ENCODE assay signal across 8 cellular contexts in genomic region chr19:17539288-17540117, GRCh38. TPM values are rescaled to one million over a fixed set of nuclear protein-coding genes. Genes with fewer than 3 reads are reported as not detected.
DNase-seq lines count a peak whose midpoint lies in the region; ATAC-seq and TF ChIP-seq lines count a peak whose summit lies in the region.

No MANE protein-coding gene starts in this region.

- H3K4me1 ChIP-seq in fibroblast of lung (ENCODE audit: control insufficient read depth, extremely low read depth, insufficient read depth, low read length), result no peaks in the 10 kb centered on the region

- intact Hi-C loops in activated T-helper 1 cell treated with anti-CD3 and anti-CD28 coated beads, Interleukin-12 subunit alpha, Interleukin-12 subunit beta, Interleukin-2, Interleukin-4 antibody, amounts not matched to agents 30 ng/mL and 10 ng/mL and 1 ng/mL, durations not matched to agents 14 hours and 24 hours and 36 hours (cut with micrococcal nuclease), result loop anchor here (1.0 to 5.0 kb wide), 7 partner anchors 16 to 335 kb away; partner anchors contain the start of genes COLGALT1, FCHO1, PGLS and SLC27A1

- H3K27ac Mint-ChIP-seq in activated T-helper 1 cell treated with anti-CD3 and anti-CD28 coated beads, Interleukin-12 subunit alpha, Interleukin-12 subunit beta, Interleukin-2, Interleukin-4 antibody, amounts not matched to agents 30 ng/mL and 10 ng/mL and 1 ng/mL, durations not matched to agents 14 hours and 24 hours and 36 hours, result peak overlapping the region; percentile 63
- peak overlapping the region; percentile 46 to 98 (median 94) for H3K27ac Mint-ChIP-seq in naive B cell

- H3K9me3 Mint-ChIP-seq in activated T-helper 1 cell treated with anti-CD3 and anti-CD28 coated beads, Interleukin-12 subunit alpha, Interleukin-12 subunit beta, Interleukin-2, Interleukin-4 antibody, amounts not matched to agents 30 ng/mL and 10 ng/mL and 1 ng/mL, durations not matched to agents 14 hours and 24 hours and 36 hours, result no peaks in the 10 kb centered on the region
- H3K9me3 Mint-ChIP-seq in naive B cell, result no peaks in the 10 kb centered on the region

- TF ChIP-seq CTCF in LNCaP clone FGC (IDR thresholded peaks at IDR 0.05; ENCODE audit: control insufficient read depth, extremely low read depth, insufficient read depth) (peak; percentile 24; the same call in 1 of the 2 replicates), fibroblast of lung (conservative IDR thresholded peaks at IDR 0.05 in 1 of 2, IDR thresholded peaks at IDR 0.05 in 1 of 2; ENCODE audit: low read depth in 1 of 2, low read length in 2 of 2) (peak in 1 of 2 donors; percentile 31)

- H3K27me3 Mint-ChIP-seq in activated T-helper 1 cell treated with anti-CD3 and anti-CD28 coated beads, Interleukin-12 subunit alpha, Interleukin-12 subunit beta, Interleukin-2, Interleukin-4 antibody, amounts not matched to agents 30 ng/mL and 10 ng/mL and 1 ng/mL, durations not matched to agents 14 hours and 24 hours and 36 hours (ENCODE audit: insufficient read depth), result peaks cover 10% of the 10 kb centered on the region
- H3K27me3 Mint-ChIP-seq in naive B cell, result no peaks in the 10 kb centered on the region

- H3K9ac ChIP-seq in fibroblast of lung (ENCODE audit: insufficient read depth, low read length), result peak overlapping the region; percentile 50

- H3K4me1 Mint-ChIP-seq in activated T-helper 1 cell treated with anti-CD3 and anti-CD28 coated beads, Interleukin-12 subunit alpha, Interleukin-12 subunit beta, Interleukin-2, Interleukin-4 antibody, amounts not matched to agents 30 ng/mL and 10 ng/mL and 1 ng/mL, durations not matched to agents 14 hours and 24 hours and 36 hours (ENCODE audit: low read depth), result peaks cover 11% of the 10 kb centered on the region
- peaks cover 47 to 65% (median 63%) of the 10 kb centered on the region in 3 donors for H3K4me1 Mint-ChIP-seq in naive B cell

- peaks cover under 1% of the 10 kb centered on the region for H3K27me3 ChIP-seq in fibroblast of lung (ENCODE audit: control insufficient read depth, insufficient read depth, low read length)

- H3K79me2 ChIP-seq in fibroblast of lung (ENCODE audit: control insufficient read depth, insufficient read depth, low read length), result no peaks in the 10 kb centered on the region

- peak overlapping the region; percentile 87 for H3K4me2 ChIP-seq in fibroblast of lung (ENCODE audit: extremely low read depth, insufficient read depth, low read length)

- no peaks in the 10 kb centered on the region for H3K9me3 ChIP-seq in fibroblast of lung (ENCODE audit: control insufficient read depth, insufficient read depth, low read depth, low read length)

- no peaks in the 10 kb centered on the region for H3K36me3 ChIP-seq in fibroblast of lung (ENCODE audit: control insufficient read depth, insufficient read depth, low read length)

- H4K20me1 ChIP-seq in fibroblast of lung (ENCODE audit: control insufficient read depth, extremely low read depth, insufficient read depth, low read length), result no peaks in the 10 kb centered on the region

- H3K4me3 ChIP-seq in LNCaP clone FGC (ENCODE audit: low read depth, low read length) (peak overlapping the region; percentile 46), fibroblast of lung (replicated peaks in 1 of 4; ENCODE audit: control extremely low read depth in 1 of 4, insufficient read depth in 1 of 4, low read depth in 3 of 4, low read length in 4 of 4) (peak overlapping the region; percentile 36 to 59 (median 43))

- ATAC-seq in GM19452 (IDR thresholded peaks at IDR 0.05; ENCODE audit: unreplicated experiment) (peak; percentile 59), naive B cell (ENCODE audit: low read depth in 2 of 2) (peak; percentile 87 to 90)

- no peak overlapping the region for H3K27ac ChIP-seq in fibroblast of lung (ENCODE audit: insufficient read depth, low read length)

- H3K4me3 Mint-ChIP-seq in activated T-helper 1 cell treated with anti-CD3 and anti-CD28 coated beads, Interleukin-12 subunit alpha, Interleukin-12 subunit beta, Interleukin-2, Interleukin-4 antibody, amounts not matched to agents 30 ng/mL and 10 ng/mL and 1 ng/mL, durations not matched to agents 14 hours and 24 hours and 36 hours, result peak overlapping the region; percentile 84
- H3K4me3 Mint-ChIP-seq in naive B cell, result peak overlapping the region; percentile 67 to 92 (median 86)

- peak overlapping the region; percentile 49 for H2AFZ ChIP-seq in fibroblast of lung (ENCODE audit: low read length)

- no peaks in the 10 kb centered on the region for H3K36me3 Mint-ChIP-seq in activated T-helper 1 cell treated with anti-CD3 and anti-CD28 coated beads, Interleukin-12 subunit alpha, Interleukin-12 subunit beta, Interleukin-2, Interleukin-4 antibody, amounts not matched to agents 30 ng/mL and 10 ng/mL and 1 ng/mL, durations not matched to agents 14 hours and 24 hours and 36 hours (ENCODE audit: low read depth)
- H3K36me3 Mint-ChIP-seq in naive B cell, result peaks cover 5 to 34% of the 10 kb centered on the region in 2 donors

- peak; percentile 97 for DNase-seq in AG08395 (ENCODE audit: low spot score)
- peak; percentile 67 for DNase-seq in LNCaP clone FGC (ENCODE audit: low read depth)
- peak; percentile 60 for DNase-seq in RKO (ENCODE audit: low spot score)
- DNase-seq in activated T-helper 1 cell treated with anti-CD3 and anti-CD28 coated beads, Interleukin-12 subunit alpha, Interleukin-12 subunit beta, Interleukin-2, Interleukin-4 antibody, amounts not matched to agents 30 ng/mL and 10 ng/mL and 1 ng/mL, durations not matched to agents 14 hours and 24 hours and 36 hours (ENCODE audit: low spot score), result peak; percentile 93
- peak; percentile 83 to 97 for DNase-seq in fibroblast of lung (ENCODE audit: low read depth in 2 of 2)
- DNase-seq in naive B cell, result peak; percentile 94
- DNase-seq in stimulated activated CD8-positive, alpha-beta memory T cell treated with anti-CD3 and anti-CD28 coated beads, Interleukin-7, amount 100 ng/mL, for 24 hours (ENCODE audit: low read depth), result peak; percentile 98

RNA-seq across cellular contexts. Expression of gene COLGALT1, which starts 15.9 kb away (rescaled TPM):
- 115 and 117 TPM in 2 replicates for total RNA-seq in activated T-helper 1 cell treated with anti-CD3 and anti-CD28 coated beads, Interleukin-12 subunit alpha, Interleukin-12 subunit beta, Interleukin-2, Interleukin-4 antibody, amounts not matched to agents 30 ng/mL and 10 ng/mL and 1 ng/mL, durations not matched to agents 14 hours and 24 hours and 36 hours
- 58.6 and 96.9 TPM in 2 replicates for total RNA-seq in fibroblast of lung
- polyA plus RNA-seq in fibroblast of lung (103 and 108 TPM in 2 replicates), naive B cell (ENCODE audit: low read depth in 6 of 6) (10 to 100 TPM in 5 of 6 donors, 1 to 10 TPM in 1; 5.2 to 21.8 (median 15.2) TPM)
- 85.8 and 96.0 TPM in 2 replicates for polyA plus RNA-seq in fibroblast of lung (2012)
- 240 and 274 TPM in 2 replicates for polyA minus RNA-seq in fibroblast of lung (ENCODE audit: low replicate concordance)

RNA-seq across cellular contexts. Expression of gene PGLS, which starts 28.1 kb away (rescaled TPM):
- total RNA-seq in activated T-helper 1 cell treated with anti-CD3 and anti-CD28 coated beads, Interleukin-12 subunit alpha, Interleukin-12 subunit beta, Interleukin-2, Interleukin-4 antibody, amounts not matched to agents 30 ng/mL and 10 ng/mL and 1 ng/mL, durations not matched to agents 14 hours and 24 hours and 36 hours, result 58.9 and 61.3 TPM in 2 replicates
- total RNA-seq in fibroblast of lung, result 52.8 and 67.3 TPM in 2 replicates
- polyA plus RNA-seq in fibroblast of lung (24.0 and 25.9 TPM in 2 replicates), naive B cell (ENCODE audit: low read depth in 6 of 6) (10 to 100 TPM; 32.3 to 79.7 (median 73.0) TPM)
- polyA plus RNA-seq in fibroblast of lung (2012), result 67.1 and 83.6 TPM in 2 replicates
- 113 and 148 TPM in 2 replicates for polyA minus RNA-seq in fibroblast of lung (ENCODE audit: low replicate concordance)
